In the genomic region with DNA sequence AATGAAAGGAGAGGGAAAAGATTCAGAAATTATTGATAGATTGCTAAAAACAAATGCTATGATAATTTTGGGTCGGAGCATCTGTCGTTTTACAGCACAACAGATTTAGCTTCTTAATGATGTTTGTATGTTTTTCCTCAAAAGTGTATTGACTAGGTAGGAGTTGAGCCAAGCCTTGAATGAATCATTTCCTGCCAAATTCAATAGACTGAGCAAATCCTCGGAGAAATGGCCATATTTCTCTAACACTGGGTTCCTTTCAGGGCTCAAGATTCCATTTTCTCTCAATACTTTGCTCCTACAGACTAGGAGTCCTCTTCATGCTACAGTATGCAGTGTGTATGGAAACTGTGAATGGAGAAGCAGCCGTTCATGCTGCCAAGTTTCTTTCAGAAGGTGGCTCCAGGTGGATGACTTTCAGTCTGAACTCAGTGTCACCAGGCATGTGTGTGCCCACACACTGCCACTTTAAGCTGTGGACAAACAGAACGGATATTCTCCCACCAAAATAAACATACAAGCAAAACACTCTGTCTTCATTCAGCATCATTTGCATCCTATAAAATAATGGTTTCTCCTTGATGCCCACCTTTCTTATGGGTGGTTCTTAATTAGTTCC, we compare ENCODE assay signal across 1 cellular context.
TF ChIP-seq lines count a peak whose summit lies in the region.

No MANE protein-coding gene starts in this region.

TF ChIP-seq in liver, 16 proteins besides CTCF, POLR2A, EP300 and RAD21 (continued from another document):
- TF ChIP-seq, protein P1, sequence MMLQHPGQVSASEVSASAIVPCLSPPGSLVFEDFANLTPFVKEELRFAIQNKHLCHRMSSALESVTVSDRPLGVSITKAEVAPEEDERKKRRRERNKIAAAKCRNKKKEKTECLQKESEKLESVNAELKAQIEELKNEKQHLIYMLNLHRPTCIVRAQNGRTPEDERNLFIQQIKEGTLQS (IDR thresholded peaks at IDR 0.05), result no peak
- TF ChIP-seq EGR1 (IDR thresholded peaks at IDR 0.05; ENCODE audit: low read depth in 2 of 2) (no peak), HNF4A (conservative IDR thresholded peaks at IDR 0.05) (peak in 1 of 2 donors; percentile 4)
- TF ChIP-seq, protein P2, sequence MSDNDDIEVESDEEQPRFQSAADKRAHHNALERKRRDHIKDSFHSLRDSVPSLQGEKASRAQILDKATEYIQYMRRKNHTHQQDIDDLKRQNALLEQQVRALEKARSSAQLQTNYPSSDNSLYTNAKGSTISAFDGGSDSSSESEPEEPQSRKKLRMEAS (IDR thresholded peaks at IDR 0.05), result no peak
TF ChIP-seq in liver: peak in this region for 3.
